ENCODE assay signal across 8 cellular contexts in the genomic region with DNA sequence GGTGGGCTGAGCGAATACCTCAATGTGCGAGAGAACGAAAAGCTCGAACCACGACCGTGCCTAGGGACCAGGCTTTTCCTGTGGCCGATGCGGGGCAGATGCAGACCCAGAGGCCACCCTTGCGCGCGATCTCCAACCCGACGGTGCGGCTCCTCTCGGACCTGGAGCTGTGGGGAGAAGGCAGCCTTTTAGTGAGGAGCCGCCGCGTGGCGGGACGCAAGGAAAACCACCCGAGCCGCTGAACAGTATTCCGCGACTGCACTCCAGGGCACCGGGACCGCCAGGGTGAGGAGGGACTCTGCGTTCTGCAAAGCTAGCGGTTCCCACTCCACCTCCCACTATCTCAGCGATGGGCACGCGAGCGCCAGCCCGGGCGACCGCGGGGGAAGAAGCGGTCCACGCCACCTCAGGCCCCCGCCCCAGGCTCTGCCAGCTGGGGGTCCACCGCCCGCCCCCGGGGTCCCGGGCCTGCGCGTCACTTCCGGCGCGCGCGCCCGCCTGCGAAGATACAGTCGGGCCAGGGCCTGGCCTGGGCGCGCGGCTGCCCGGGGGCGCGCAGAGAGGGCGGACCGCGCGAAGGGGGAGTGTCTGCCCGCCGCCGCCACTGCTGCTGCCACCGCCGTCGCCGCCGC.
A peak's percentile ranks its signal among the peaks of the same experiment; 100 is the strongest.
DNase-seq lines count a peak whose midpoint lies in the region; ATAC-seq and TF ChIP-seq lines count a peak whose summit lies in the region.

No MANE protein-coding gene starts in this region.

- TF ChIP-seq RAD21 in neural cell (conservative IDR thresholded peaks at IDR 0.05): peak; percentile 36

- no peak for TF ChIP-seq POLR2A in stomach (IDR thresholded peaks at IDR 0.05)

- peak overlapping the region in 1 of 3 donors; percentile 32 for H3K27ac Mint-ChIP-seq in IgD-negative memory B cell

- no peaks in the 10 kb centered on the region for H4K20me1 ChIP-seq in neural cell (ENCODE audit: insufficient read depth)

- H3K4me3 ChIP-seq in fibroblast of the aortic adventitia (ENCODE audit: low read depth, low read length): peak overlapping the region; percentile 82
- peak overlapping the region; percentile 88 for H3K4me3 ChIP-seq in neural cell (ENCODE audit: low read length)
- peak overlapping the region; percentile 81 to 93 (median 88) for H3K4me3 ChIP-seq in stomach

- H3F3A ChIP-seq in neural cell (ENCODE audit: insufficient read depth, low read length, poor library complexity, severe bottlenecking): no peaks in the 10 kb centered on the region

- DNase-seq in DMS53 treated with DMSO at 0.1 percent for 48 hours (lab: John Stamatoyannopoulos, UW; ENCODE audit: unreplicated experiment) (peak; percentile 69), RPMI7951 (ENCODE audit: low read depth) (peak; percentile 82), fibroblast of the aortic adventitia (ENCODE audit: low read depth) (peak; percentile 71), stomach (peak; percentile 63)
- DNase-seq in activated T-helper 9 cell treated with anti-CD3 and anti-CD28 coated beads, Interleukin-2, amount 50 U/mL, for 16 hours (ENCODE audit: low read depth): peak; percentile 54

- H3K9me2 ChIP-seq in neural cell (ENCODE audit: insufficient read depth, low read length): no peaks in the 10 kb centered on the region

- H3K27me3 ChIP-seq in neural cell (ENCODE audit: insufficient read depth, low read depth, low read length): no peaks in the 10 kb centered on the region
- H3K27me3 ChIP-seq in stomach: peaks cover 0 to 6% (median 0%) of the 10 kb centered on the region in 3 donors

- peaks cover 5 to 25% (median 20%) of the 10 kb centered on the region in 4 donors for H3K4me1 ChIP-seq in stomach

- TF ChIP-seq CTCF in fibroblast of the aortic adventitia (IDR thresholded peaks at IDR 0.05; ENCODE audit: insufficient read depth, low read length) (peak; percentile 22), neural cell (IDR thresholded peaks at IDR 0.05; ENCODE audit: poor library complexity, severe bottlenecking) (peak; percentile 36), stomach (IDR thresholded peaks at IDR 0.05) (no peak)

- peaks cover 7 to 11% (median 9%) of the 10 kb centered on the region in 3 donors for H3K4me1 Mint-ChIP-seq in IgD-negative memory B cell

- peak overlapping the region; percentile 83 for H2AFZ ChIP-seq in neural cell (ENCODE audit: low read depth, low read length)

- H3K9ac ChIP-seq in neural cell (ENCODE audit: low read length): peak overlapping the region; percentile 91

- peak overlapping the region; percentile 86 to 95 (median 91) for H3K4me3 Mint-ChIP-seq in IgD-negative memory B cell

- peak; percentile 94 for ATAC-seq in GM21529 (IDR thresholded peaks at IDR 0.05; ENCODE audit: unreplicated experiment)

- no peaks in the 10 kb centered on the region for H3K9me3 ChIP-seq in neural cell (ENCODE audit: low read length)
- no peaks in the 10 kb centered on the region for H3K9me3 ChIP-seq in stomach

- WGBS in stomach, 5 donors: 0 to 1% (median 0%) methylated on average over 29 to 71 of the region's 71 CpGs

- peak; percentile 58 for TF ChIP-seq EP300 in neural cell (conservative IDR thresholded peaks at IDR 0.05; ENCODE audit: poor library complexity, severe bottlenecking)
- TF ChIP-seq EP300 in stomach (IDR thresholded peaks at IDR 0.05): peak; percentile 9

- H3K79me2 ChIP-seq in neural cell (replicated peaks; ENCODE audit: insufficient read depth, low read length): peaks cover 60% of the 10 kb centered on the region

- H3K36me3 Mint-ChIP-seq in IgD-negative memory B cell: no peaks in the 10 kb centered on the region

- no peaks in the 10 kb centered on the region for H3K27me3 Mint-ChIP-seq in IgD-negative memory B cell

- no peaks in the 10 kb centered on the region for H3K9me3 Mint-ChIP-seq in IgD-negative memory B cell

- intact Hi-C loops in stomach (cut with DNase I; ENCODE audit: low total_unique reads): no loop called here

- H3K4me2 ChIP-seq in neural cell (ENCODE audit: low read length): peak overlapping the region; percentile 97

- H3K36me3 ChIP-seq in neural cell (ENCODE audit: insufficient read depth, low read length): no peaks in the 10 kb centered on the region
- H3K36me3 ChIP-seq in stomach: no peaks in the 10 kb centered on the region

- H3K27ac ChIP-seq in neural cell (ENCODE audit: low read length) (peak overlapping the region; percentile 94), stomach (peak overlapping the region; percentile 83 to 95 (median 88))

TF ChIP-seq in neural cell, 6 proteins besides CTCF, POLR2A, EP300 and RAD21:
- TF ChIP-seq SMC3 (conservative IDR thresholded peaks at IDR 0.05; ENCODE audit: poor library complexity): peak; percentile 41
- no peak for TF ChIP-seq EZH2 (IDR thresholded peaks at IDR 0.05; ENCODE audit: borderline replicate concordance, insufficient read depth, low read length, poor library complexity, severe bottlenecking)
- peak; percentile 47 for TF ChIP-seq TAF1 (IDR thresholded peaks at IDR 0.05; ENCODE audit: low read depth)
- TF ChIP-seq POLR2AphosphoS5 (IDR thresholded peaks at IDR 0.05): peak; percentile 71
- TF ChIP-seq, protein P1, sequence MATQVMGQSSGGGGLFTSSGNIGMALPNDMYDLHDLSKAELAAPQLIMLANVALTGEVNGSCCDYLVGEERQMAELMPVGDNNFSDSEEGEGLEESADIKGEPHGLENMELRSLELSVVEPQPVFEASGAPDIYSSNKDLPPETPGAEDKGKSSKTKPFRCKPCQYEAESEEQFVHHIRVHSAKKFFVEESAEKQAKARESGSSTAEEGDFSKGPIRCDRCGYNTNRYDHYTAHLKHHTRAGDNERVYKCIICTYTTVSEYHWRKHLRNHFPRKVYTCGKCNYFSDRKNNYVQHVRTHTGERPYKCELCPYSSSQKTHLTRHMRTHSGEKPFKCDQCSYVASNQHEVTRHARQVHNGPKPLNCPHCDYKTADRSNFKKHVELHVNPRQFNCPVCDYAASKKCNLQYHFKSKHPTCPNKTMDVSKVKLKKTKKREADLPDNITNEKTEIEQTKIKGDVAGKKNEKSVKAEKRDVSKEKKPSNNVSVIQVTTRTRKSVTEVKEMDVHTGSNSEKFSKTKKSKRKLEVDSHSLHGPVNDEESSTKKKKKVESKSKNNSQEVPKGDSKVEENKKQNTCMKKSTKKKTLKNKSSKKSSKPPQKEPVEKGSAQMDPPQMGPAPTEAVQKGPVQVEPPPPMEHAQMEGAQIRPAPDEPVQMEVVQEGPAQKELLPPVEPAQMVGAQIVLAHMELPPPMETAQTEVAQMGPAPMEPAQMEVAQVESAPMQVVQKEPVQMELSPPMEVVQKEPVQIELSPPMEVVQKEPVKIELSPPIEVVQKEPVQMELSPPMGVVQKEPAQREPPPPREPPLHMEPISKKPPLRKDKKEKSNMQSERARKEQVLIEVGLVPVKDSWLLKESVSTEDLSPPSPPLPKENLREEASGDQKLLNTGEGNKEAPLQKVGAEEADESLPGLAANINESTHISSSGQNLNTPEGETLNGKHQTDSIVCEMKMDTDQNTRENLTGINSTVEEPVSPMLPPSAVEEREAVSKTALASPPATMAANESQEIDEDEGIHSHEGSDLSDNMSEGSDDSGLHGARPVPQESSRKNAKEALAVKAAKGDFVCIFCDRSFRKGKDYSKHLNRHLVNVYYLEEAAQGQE (IDR thresholded peaks at IDR 0.05; ENCODE audit: borderline replicate concordance): peak; percentile 57
- TF ChIP-seq MXI1 (conservative IDR thresholded peaks at IDR 0.05; ENCODE audit: poor library complexity, severe bottlenecking): peak; percentile 92

Comparison
In these comparisons a context has a peak if more than half of its experiments do, and no peak if none do; other contexts are left out.
1. Peak in every context shown above with its lines: DNase-seq, ATAC-seq, H3K4me3 ChIP-seq and H3K27ac ChIP-seq.
2. CTCF ChIP-seq: peak in fibroblast of the aortic adventitia (single experiment) and neural cell (single experiment); none in stomach (0 of 7).